Comparison of ENCODE assay signal across 8 cellular contexts in genomic region chr21:37642493-37642892, GRCh38.
DNase-seq lines count a peak whose midpoint lies in the region; ATAC-seq and TF ChIP-seq lines count a peak whose summit lies in the region.

No MANE protein-coding gene starts in this region.

- TF ChIP-seq CTCF in Caco-2 (IDR thresholded peaks at IDR 0.05; ENCODE audit: insufficient read depth in 1 of 2, low read depth in 1 of 2, low read length in 1 of 2, severe bottlenecking in 1 of 2, unreplicated experiment in 1 of 2) (peak; percentile 11 to 40), dorsolateral prefrontal cortex (IDR thresholded peaks at IDR 0.05 in 54 of 56, conservative IDR thresholded peaks at IDR 0.05 in 2 of 56; ENCODE audit: low read depth in 1 of 56, partially characterized antibody in 56 of 56) (peak in 2 of 56 donors; percentile 4 to 13)

- POLR2A ChIA-PET in Caco-2 (lab: Charles Lee) (no interaction called here), HEK293T (lab: Yijun Ruan, JAX) (no interaction called here)

- H3K27ac ChIP-seq in dorsolateral prefrontal cortex = no peak overlapping the region

- H3K27ac Mint-ChIP-seq in Caco-2 (ENCODE audit: unreplicated experiment) (no peak overlapping the region), T-helper 17 cell (no peak overlapping the region)

- H3K9me3 ChIP-seq in Caco-2 (no peaks in the 10 kb centered on the region), T-helper 17 cell (ENCODE audit: control insufficient read depth, low read length, poor library complexity, severe bottlenecking) (no peaks in the 10 kb centered on the region)

- H3K27me3 Mint-ChIP-seq in Caco-2 (ENCODE audit: insufficient read depth, unreplicated experiment) (peaks cover 7% of the 10 kb centered on the region), T-helper 17 cell (peaks cover 66% of the 10 kb centered on the region)

- H3K9me3 Mint-ChIP-seq in Caco-2 (ENCODE audit: unreplicated experiment) = peaks cover 10% of the 10 kb centered on the region

- H3K4me3 Mint-ChIP-seq in Caco-2 (ENCODE audit: unreplicated experiment) (no peak overlapping the region), T-helper 17 cell (no peak overlapping the region)

- ATAC-seq in T-helper 17 cell (peak; percentile 57), left colon (peak; percentile 56), GM21390 (IDR thresholded peaks at IDR 0.05; ENCODE audit: unreplicated experiment) (no peak), GM18502 (IDR thresholded peaks at IDR 0.05; ENCODE audit: poor library complexity, unreplicated experiment) (no peak)

- DNase-seq in Caco-2 (peak; percentile 51 to 54), HEK293T (ENCODE audit: extremely low spot score) (peak; percentile 36), T-helper 17 cell (no peak), left colon (no peak), dorsolateral prefrontal cortex (no peak), kidney glomerular epithelial cell (lab: John Stamatoyannopoulos, UW) (no peak)

- peaks cover 10% of the 10 kb centered on the region for H3K4me1 Mint-ChIP-seq in Caco-2 (ENCODE audit: low read depth, unreplicated experiment)
- H3K4me1 Mint-ChIP-seq in T-helper 17 cell = peaks cover 10% of the 10 kb centered on the region

- no peaks in the 10 kb centered on the region for H3K36me3 Mint-ChIP-seq in Caco-2 (ENCODE audit: insufficient read depth, unreplicated experiment)
- H3K36me3 Mint-ChIP-seq in T-helper 17 cell (ENCODE audit: low read depth) = peaks cover 8% of the 10 kb centered on the region

- intact Hi-C loops in Caco-2 (cut with micrococcal nuclease; ENCODE audit: unreplicated experiment) = loop anchor here (1.0 to 2.0 kb wide), 2 partner anchors 78 to 146 kb away; no protein-coding TSS in a partner anchor
- intact Hi-C loops in left colon (cut with DNase I, micrococcal nuclease) = no loop called here
- intact Hi-C loops in dorsolateral prefrontal cortex (cut with DNase I) = no loop called here

- BruUV-seq in Caco-2 (replicated peaks; lab: Mats Ljungman, UMichigan) = no TSS peak

- H3K4me3 ChIP-seq in Caco-2 (ENCODE audit: low read depth, low read length) (no peak overlapping the region), dorsolateral prefrontal cortex (no peak overlapping the region)

- CTCF ChIA-PET in Caco-2 (lab: Charles Lee) = interaction anchor here (1.0 to 1.7 kb wide), 2 partner anchors 32 to 78 kb away, joined by 6 to 7 read pairs; no protein-coding TSS in a partner anchor
- CTCF ChIA-PET in HEK293T (lab: Yijun Ruan, JAX) = interaction anchor here (1.2 kb wide), 1 partner anchor 32 kb away, joined by 3 read pairs; no protein-coding TSS in a partner anchor

- no peaks in the 10 kb centered on the region for H3K36me3 ChIP-seq in Caco-2 (ENCODE audit: control insufficient read depth, insufficient read depth, low read length)

- H3K4me1 ChIP-seq in Caco-2 = no peaks in the 10 kb centered on the region

- no peaks in the 10 kb centered on the region for H3K27me3 ChIP-seq in Caco-2 (replicated peaks; ENCODE audit: control insufficient read depth, insufficient read depth, low read length)
- H3K27me3 ChIP-seq in dorsolateral prefrontal cortex = no peaks in the 10 kb centered on the region

TF ChIP-seq in HEK293T, 16 proteins besides CTCF, POLR2A, EP300 and RAD21:
- TF ChIP-seq FOXM1 (IDR thresholded peaks at IDR 0.05; ENCODE audit: borderline replicate concordance) (no peak), CTBP1 (IDR thresholded peaks at IDR 0.05; ENCODE audit: borderline replicate concordance) (no peak), NFRKB (IDR thresholded peaks at IDR 0.05) (no peak), SP1 (IDR thresholded peaks at IDR 0.05) (no peak), L3MBTL2 (conservative IDR thresholded peaks at IDR 0.05) (no peak), TARDBP (IDR thresholded peaks at IDR 0.05) (no peak), ZNF384 (IDR thresholded peaks at IDR 0.05) (no peak)

Comparison
In these comparisons a context has a peak if more than half of its experiments do, and no peak if none do; other contexts are left out.
1. DNase-seq: peak in Caco-2 (2 of 2) and HEK293T (single experiment); none in T-helper 17 cell (0 of 3), left colon (0 of 2), dorsolateral prefrontal cortex (0 of 10) and kidney glomerular epithelial cell (single experiment).
2. ATAC-seq: peak in T-helper 17 cell (single experiment) and left colon (single experiment); none in GM21390 (single experiment) and GM18502 (single experiment).